Comparison of ENCODE assay signal across 8 cellular contexts in the genomic region with DNA sequence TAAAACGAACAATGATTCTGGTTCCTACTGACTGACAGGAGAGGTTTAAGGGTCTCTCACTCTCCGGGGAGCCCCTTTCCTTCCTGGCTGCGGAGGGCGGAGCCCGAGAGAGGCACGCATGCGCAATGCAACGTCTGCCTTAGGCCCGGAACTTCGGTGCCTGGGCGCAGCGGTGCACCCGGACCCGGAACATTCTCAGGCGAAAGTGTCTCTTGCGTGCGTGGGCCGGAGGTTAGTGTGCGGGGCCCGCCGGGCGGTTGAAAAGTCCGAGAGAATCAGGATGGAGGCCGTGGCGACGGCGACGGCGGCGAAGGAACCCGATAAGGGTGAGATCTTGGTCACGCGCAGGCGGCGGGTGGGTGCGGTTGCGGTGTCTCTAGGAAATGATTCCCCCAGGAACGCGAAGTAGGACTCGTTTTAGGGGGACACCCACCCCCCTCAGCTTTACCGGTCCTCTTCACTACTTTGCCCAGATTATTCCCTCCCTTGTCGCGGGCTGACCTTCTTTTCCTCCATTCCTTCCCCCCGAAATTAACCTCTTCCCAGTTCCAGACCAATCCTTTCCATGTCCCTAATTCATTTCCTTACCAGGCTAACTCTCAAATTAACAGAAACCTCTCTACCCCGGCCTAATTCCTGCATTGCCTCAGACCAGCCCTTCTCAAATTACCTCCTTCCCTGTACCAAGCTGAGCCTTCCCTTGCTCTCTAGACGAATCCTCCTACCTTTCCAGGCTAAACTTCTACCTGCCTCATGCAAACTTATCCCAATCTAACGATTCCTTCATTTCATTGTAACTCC. TPM values are rescaled to one million over a fixed set of nuclear protein-coding genes. Genes with fewer than 3 reads are reported as not detected.
DNase-seq lines count a peak whose midpoint lies in the region; ATAC-seq lines count a peak whose summit lies in the region.

A gene (plus strand): TSS at position 142 of the 801 bp plus-strand sequence. CDS start 139 bp downstream, at position 281.

- ATAC-seq in GM19397 (IDR thresholded peaks at IDR 0.05; ENCODE audit: unreplicated experiment), result peak; percentile 74
- peak; percentile 54 for ATAC-seq in effector memory CD8-positive, alpha-beta T cell (replicated peaks)

- H4K8ac ChIP-seq in mesenchymal stem cell (ENCODE audit: low read length), result peak within 1 kb of the TSS; percentile 97

- peak within 1 kb of the TSS; percentile 97 for H2BK120ac ChIP-seq in mesenchymal stem cell (ENCODE audit: low read depth, low read length)

- H3K4me2 ChIP-seq in mesenchymal stem cell (ENCODE audit: low read length, poor library complexity, severe bottlenecking), result peak within 1 kb of the TSS; percentile 87

- H3K4ac ChIP-seq in mesenchymal stem cell (ENCODE audit: low read depth in 1 of 2, low read length in 2 of 2), result peak within 1 kb of the TSS; percentile 50 to 90

- no peaks in the 10 kb centered on the region for H3K9me3 ChIP-seq in mesenchymal stem cell (ENCODE audit: control insufficient read depth, low read length)

- peaks cover 66 to 70% of the 10 kb centered on the region in 2 donors for H3K4me1 Mint-ChIP-seq in effector memory CD8-positive, alpha-beta T cell (ENCODE audit: low read depth in 2 of 2)

- peaks cover 100% of the 10 kb centered on the region for H3K36me3 Mint-ChIP-seq in effector memory CD8-positive, alpha-beta T cell (ENCODE audit: insufficient read depth)

- H2BK12ac ChIP-seq in mesenchymal stem cell (ENCODE audit: low read length in 2 of 2), result peak within 1 kb of the TSS; percentile 40 to 76

- peak within 1 kb of the TSS; percentile 92 to 97 for H3K18ac ChIP-seq in mesenchymal stem cell (ENCODE audit: low read depth in 1 of 2, low read length in 2 of 2)

- peak; percentile 93 for DNase-seq in CD1c-positive myeloid dendritic cell (ENCODE audit: extremely low spot score)
- peak; percentile 94 for DNase-seq in HS-27A (ENCODE audit: low read depth)
- DNase-seq in NOMO-1 (lab: John Stamatoyannopoulos, UW; ENCODE audit: unreplicated experiment in 2 of 2), result peak; percentile 71 to 81
- peak; percentile 74 to 79 for DNase-seq in activated CD8-positive, alpha-beta memory T cell treated with anti-CD3 and anti-CD28 coated beads for 4 hours (ENCODE audit: low read depth in 2 of 2)
- peak; percentile 83 to 87 (median 83) for DNase-seq in effector memory CD8-positive, alpha-beta T cell
- DNase-seq in mesenchymal stem cell, result peak; percentile 91
- DNase-seq in stimulated activated CD8-positive, alpha-beta memory T cell treated with anti-CD3 and anti-CD28 coated beads, Interleukin-15, amount 100 ng/mL, for 1 hour (ENCODE audit: low read depth), result peak; percentile 74

- peak within 1 kb of the TSS; percentile 98 for H4K91ac ChIP-seq in mesenchymal stem cell (ENCODE audit: low read length)

- H3K4me3 ChIP-seq in mesenchymal stem cell (ENCODE audit: insufficient read depth in 1 of 2, low read depth in 1 of 2, low read length in 2 of 2), result peak within 1 kb of the TSS; percentile 77 to 85

- under 1% methylated on average over 44 of the region's 47 CpGs for WGBS in mesenchymal stem cell

- H2AK5ac ChIP-seq in mesenchymal stem cell (ENCODE audit: low read length, severe bottlenecking), result peak within 1 kb of the TSS; percentile 65

- peak within 1 kb of the TSS; percentile 91 for H2BK15ac ChIP-seq in mesenchymal stem cell (ENCODE audit: low read depth, poor library complexity, severe bottlenecking)

- H2BK5ac ChIP-seq in mesenchymal stem cell (ENCODE audit: low read depth, low read length, poor library complexity, severe bottlenecking), result peak within 1 kb of the TSS; percentile 98

- H3K27ac ChIP-seq in mesenchymal stem cell (ENCODE audit: low read length, poor library complexity, severe bottlenecking), result peak within 1 kb of the TSS; percentile 99

- H3K9ac ChIP-seq in mesenchymal stem cell (ENCODE audit: low read length), result peak within 1 kb of the TSS; percentile 99

- peak within 1 kb of the TSS; percentile 97 to 98 for H3K27ac Mint-ChIP-seq in effector memory CD8-positive, alpha-beta T cell

- peak within 1 kb of the TSS in 1 of 2 experiments; percentile 96 for H3K14ac ChIP-seq in mesenchymal stem cell (ENCODE audit: low read length in 2 of 2)

- H3K4me3 Mint-ChIP-seq in effector memory CD8-positive, alpha-beta T cell, result peak within 1 kb of the TSS; percentile 83 to 100

- H3K4me1 ChIP-seq in mesenchymal stem cell (ENCODE audit: control insufficient read depth, insufficient read depth, low read depth, low read length), result peaks cover 18% of the 10 kb centered on the region

- H3K36me3 ChIP-seq in mesenchymal stem cell (ENCODE audit: control insufficient read depth in 1 of 2, insufficient read depth in 2 of 2, low read depth in 1 of 2, low read length in 2 of 2), result peaks cover 47 to 52% of the 10 kb centered on the region in 2 experiments

- H2AFZ ChIP-seq in mesenchymal stem cell (ENCODE audit: low read depth, low read length), result no peak within 1 kb of the TSS

- peak within 1 kb of the TSS; percentile 36 to 91 for H3K23ac ChIP-seq in mesenchymal stem cell (ENCODE audit: low read length in 2 of 2)

- peaks cover 28% of the 10 kb centered on the region for H3K79me1 ChIP-seq in mesenchymal stem cell (replicated peaks; ENCODE audit: low read length, poor library complexity, severe bottlenecking)

- no peaks in the 10 kb centered on the region for H3K27me3 Mint-ChIP-seq in effector memory CD8-positive, alpha-beta T cell

- no peaks in the 10 kb centered on the region for H3K9me3 Mint-ChIP-seq in effector memory CD8-positive, alpha-beta T cell

- H3K27me3 ChIP-seq in mesenchymal stem cell (ENCODE audit: control insufficient read depth in 1 of 2, insufficient read depth in 1 of 2, low read length in 2 of 2), result no peaks in the 10 kb centered on the region

RNA-seq across cellular contexts. Expression of the gene that starts here (rescaled TPM):
- polyA plus RNA-seq in mesenchymal stem cell (2013, experiment 1 of 2), result 15.9 TPM
- 16.0 TPM for polyA plus RNA-seq in mesenchymal stem cell (2013, experiment 2 of 2)

Comparison
In these comparisons a context has a peak if more than half of its experiments do, and no peak if none do; other contexts are left out.
1. Peak in every context shown above with its lines: DNase-seq, ATAC-seq, H3K4me3 ChIP-seq and H3K27ac ChIP-seq.